In genomic region chr15:85116066-85116465, GRCh38 we compare ENCODE assay signal across 16 cellular contexts.
"Had no signal": no experiment of that assay in that cellular context is flagged by ENCODE, and none has a peak within 500 bp of the region (broad histone marks: within the 10 kb centered on the region; RNA-seq: fewer than 3 reads in every experiment).

No MANE protein-coding gene starts in this region.

- DNase-seq: activated CD4-positive, alpha-beta memory T cell treated with anti-CD3 and anti-CD28 coated beads for 36 hours; activated CD4-positive, alpha-beta T cell treated with anti-CD3 and anti-CD28 coated beads for 36 hours; activated CD8-positive, alpha-beta memory T cell treated with anti-CD3 and anti-CD28 coated beads, Interleukin-2, amount 50 U/mL, for 48 hours; central memory CD4-positive, alpha-beta T cell; cortex of kidney; effector memory CD4-positive, alpha-beta T cell; heart right ventricle; naive B cell; sigmoid colon; spleen; T-helper 17 cell; tibial artery had no signal

- H3K27ac ChIP-seq: gastroesophageal sphincter, heart right ventricle, parathyroid adenoma, sigmoid colon, spleen, tibial artery, vagina had no signal

- ATAC-seq: activated CD4-positive, alpha-beta T cell treated with anti-CD3 and anti-CD28 coated beads for 36 hours; gastroesophageal sphincter; heart right ventricle; T-helper 17 cell had no signal

- H3K9me3 ChIP-seq: gastroesophageal sphincter, heart right ventricle, sigmoid colon, spleen, tibial artery, vagina had no signal

- H3K27me3 Mint-ChIP-seq: activated CD4-positive, alpha-beta memory T cell treated with anti-CD3 and anti-CD28 coated beads for 36 hours; activated CD4-positive, alpha-beta T cell treated with anti-CD3 and anti-CD28 coated beads for 36 hours; naive B cell; T-helper 17 cell had no signal

- H3K4me3 ChIP-seq: gastroesophageal sphincter, heart right ventricle, sigmoid colon, spleen, tibial artery, vagina had no signal

- H3K9me3 Mint-ChIP-seq: activated CD4-positive, alpha-beta memory T cell treated with anti-CD3 and anti-CD28 coated beads for 36 hours; naive B cell had no signal

- H3K27me3 ChIP-seq: gastroesophageal sphincter, heart right ventricle, sigmoid colon, spleen, tibial artery, vagina had no signal

- H3K27ac Mint-ChIP-seq: activated CD4-positive, alpha-beta memory T cell treated with anti-CD3 and anti-CD28 coated beads for 36 hours; T-helper 17 cell had no signal

- H3K4me3 Mint-ChIP-seq: activated CD4-positive, alpha-beta memory T cell treated with anti-CD3 and anti-CD28 coated beads for 36 hours; activated CD4-positive, alpha-beta T cell treated with anti-CD3 and anti-CD28 coated beads for 36 hours; activated T-helper 1 cell treated with anti-CD3 and anti-CD28 coated beads, Interleukin-12 subunit alpha, Interleukin-12 subunit beta, Interleukin-2, Interleukin-4 antibody, amounts not matched to agents 30 ng/mL and 10 ng/mL and 1 ng/mL, durations not matched to agents 14 hours and 24 hours and 36 hours; naive B cell; T-helper 17 cell had no signal

- H3K4me1 ChIP-seq: gastroesophageal sphincter, parathyroid adenoma, sigmoid colon, spleen, tibial artery, vagina had no signal
